22 cellular contexts compared by ENCODE assay signal in the genomic region with DNA sequence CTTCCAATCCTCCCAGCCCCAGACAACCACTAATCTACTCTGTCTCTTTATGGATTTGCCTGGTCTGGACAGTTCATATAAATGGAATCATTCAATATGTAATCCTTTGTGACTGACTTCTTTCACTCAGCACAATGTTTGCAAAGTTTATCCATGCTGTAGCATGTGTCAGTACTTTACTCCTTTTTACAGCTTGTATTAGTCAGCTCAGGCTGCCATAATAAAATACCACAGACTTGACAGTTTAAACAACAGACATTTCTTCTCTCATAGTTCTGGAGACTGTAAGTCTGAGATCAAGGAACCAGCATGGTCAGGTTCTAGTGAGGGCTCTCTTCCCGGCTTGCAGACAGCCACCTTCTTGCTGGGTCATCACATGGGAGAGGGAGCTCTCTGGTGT. TPM values are rescaled to one million over a fixed set of nuclear protein-coding genes. Genes with fewer than 3 reads are reported as not detected.
A peak's percentile ranks its signal among the peaks of the same experiment; 100 is the strongest.
DNase-seq lines count a peak whose midpoint lies in the region; ATAC-seq, FAIRE-seq and TF ChIP-seq lines count a peak whose summit lies in the region.
"Had no signal": no experiment of that assay in that cellular context is flagged by ENCODE, and none has a peak within 500 bp of the region (broad histone marks: within the 10 kb centered on the region; RNA-seq: fewer than 3 reads in every experiment).

No MANE protein-coding gene starts in this region.

- DNase-seq in left ventricle myocardium inferior (no peak), heart left ventricle (no peak), astrocyte (ENCODE audit: low read depth) (no peak), iris pigment epithelial cell (ENCODE audit: low read depth) (peak; percentile 74), small intestine (peak; percentile 7), NCI-H1694 (lab: John Stamatoyannopoulos, UW) (no peak)
- DNase-seq: activated CD8-positive, alpha-beta memory T cell treated with anti-CD3 and anti-CD28 coated beads, Interleukin-2, amount 10 ng/mL, durations not matched to agents 7 days and 5 days; activated naive CD8-positive, alpha-beta T cell treated with anti-CD3 and anti-CD28 coated beads, Interleukin-2, amount 10 ng/mL, durations not matched to agents 7 days and 5 days; BE2C; caudate nucleus; GF-D8; hypothalamus; midbrain; NCI-H187; stimulated activated CD4-positive, alpha-beta T cell treated with anti-CD3 and anti-CD28 coated beads, Interleukin-15, amount 100 ng/mL, for 24 hours; stimulated activated naive CD4-positive, alpha-beta T cell treated with Interleukin-2 at 50 U/mL for 16 hours; T-helper 9 cell; transverse colon had no signal

- H3K4me3 ChIP-seq in left ventricle myocardium inferior (no peak overlapping the region), heart left ventricle (no peak overlapping the region), astrocyte (ENCODE audit: insufficient read depth, low read depth, low read length) (no peak overlapping the region), small intestine (ENCODE audit: low read depth in 1 of 2, low read length in 2 of 2) (no peak overlapping the region)
- H3K4me3 ChIP-seq: transverse colon had no signal

- no peaks in the 10 kb centered on the region for H3K79me2 ChIP-seq in astrocyte (ENCODE audit: insufficient read depth, low read length)

- H3K4me1 ChIP-seq in left ventricle myocardium inferior (peaks cover 41% of the 10 kb centered on the region), heart left ventricle (peaks cover 0 to 25% (median 10%) of the 10 kb centered on the region in 12 donors), astrocyte (ENCODE audit: insufficient read depth, low read length) (no peaks in the 10 kb centered on the region), small intestine (ENCODE audit: control insufficient read depth in 2 of 2, insufficient read depth in 1 of 2, low read depth in 1 of 2, low read length in 1 of 2) (no peaks in the 10 kb centered on the region)
- H3K4me1 ChIP-seq: BE2C had no signal

- no peak overlapping the region for H3K9ac ChIP-seq in astrocyte (ENCODE audit: low read length)

- H3K4me2 ChIP-seq in astrocyte (ENCODE audit: low read length) = no peak overlapping the region

- WGBS in heart left ventricle, 4 donors = 67 to 90% (median 82%) methylated on average over 1 of the region's 1 CpG
- WGBS in small intestine, 3 donors = 87 to 88% (median 88%) methylated on average over 1 of the region's 1 CpG

- intact Hi-C loops in left ventricle myocardium inferior (cut with micrococcal nuclease) (no loop called here), heart left ventricle (cut with DNase I) (loop anchor here in 2 of 10 donors (5.0 kb wide), 2 partner anchors 34 to 39 kb away; a partner anchor contains a TSS)

- H3K27me3 ChIP-seq in left ventricle myocardium inferior (ENCODE audit: low read depth) = no peaks in the 10 kb centered on the region
- H3K27me3 ChIP-seq in heart left ventricle = no peaks in the 10 kb centered on the region
- H3K27me3 ChIP-seq in astrocyte (ENCODE audit: insufficient read depth, low read length) = no peaks in the 10 kb centered on the region
- H3K27me3 ChIP-seq in small intestine (ENCODE audit: control insufficient read depth in 2 of 2, insufficient read depth in 2 of 2, low read length in 2 of 2) = no peaks in the 10 kb centered on the region
- H3K27me3 ChIP-seq: BE2C, transverse colon had no signal

- peaks cover 11% of the 10 kb centered on the region for H3K4me1 Mint-ChIP-seq in astrocyte (ENCODE audit: low read depth, unreplicated experiment)
- H3K4me1 Mint-ChIP-seq: activated CD8-positive, alpha-beta memory T cell treated with anti-CD3 and anti-CD28 coated beads, Interleukin-2, amount 10 ng/mL, durations not matched to agents 7 days and 5 days; activated naive CD8-positive, alpha-beta T cell treated with anti-CD3 and anti-CD28 coated beads, Interleukin-2, amount 10 ng/mL, durations not matched to agents 7 days and 5 days; activated T-helper 17 cell treated with anti-CD3 and anti-CD28 coated beads, Interleukin-2, amount 50 U/mL, for 72 hours had no signal

- H3K36me3 Mint-ChIP-seq in astrocyte (ENCODE audit: low read depth, unreplicated experiment) = no peaks in the 10 kb centered on the region
- H3K36me3 Mint-ChIP-seq: activated CD8-positive, alpha-beta memory T cell treated with anti-CD3 and anti-CD28 coated beads, Interleukin-2, amount 10 ng/mL, durations not matched to agents 7 days and 5 days; activated naive CD8-positive, alpha-beta T cell treated with anti-CD3 and anti-CD28 coated beads, Interleukin-2, amount 10 ng/mL, durations not matched to agents 7 days and 5 days had no signal

- peak overlapping the region; percentile 83 for H3K27ac ChIP-seq in left ventricle myocardium inferior (replicated peaks)
- peak overlapping the region in 2 of 12 donors; percentile 11 to 14 for H3K27ac ChIP-seq in heart left ventricle
- no peak overlapping the region for H3K27ac ChIP-seq in astrocyte (ENCODE audit: low read depth, low read length)
- H3K27ac ChIP-seq in small intestine (ENCODE audit: low read depth in 1 of 2, low read length in 1 of 2) = no peak overlapping the region
- H3K27ac ChIP-seq: transverse colon had no signal

- no peak overlapping the region for H2AFZ ChIP-seq in astrocyte (ENCODE audit: low read depth, low read length)

- no peak for TF ChIP-seq POLR2A in heart left ventricle (IDR thresholded peaks at IDR 0.05)

- no peaks in the 10 kb centered on the region for H3K27me3 Mint-ChIP-seq in astrocyte (ENCODE audit: low read depth, unreplicated experiment)
- H3K27me3 Mint-ChIP-seq: activated T-helper 17 cell treated with anti-CD3 and anti-CD28 coated beads, Interleukin-2, amount 50 U/mL, for 72 hours had no signal

- no peaks in the 10 kb centered on the region for H4K20me1 ChIP-seq in astrocyte (ENCODE audit: insufficient read depth, low read length)

- peak overlapping the region; percentile 47 for H3K27ac Mint-ChIP-seq in astrocyte (ENCODE audit: unreplicated experiment)
- H3K27ac Mint-ChIP-seq: activated CD8-positive, alpha-beta memory T cell treated with anti-CD3 and anti-CD28 coated beads, Interleukin-2, amount 10 ng/mL, durations not matched to agents 7 days and 5 days; activated naive CD8-positive, alpha-beta T cell treated with anti-CD3 and anti-CD28 coated beads, Interleukin-2, amount 10 ng/mL, durations not matched to agents 7 days and 5 days; activated T-helper 17 cell treated with anti-CD3 and anti-CD28 coated beads, Interleukin-2, amount 50 U/mL, for 72 hours had no signal

- peaks cover 3% of the 10 kb centered on the region for H3K9me3 Mint-ChIP-seq in astrocyte (ENCODE audit: unreplicated experiment)
- H3K9me3 Mint-ChIP-seq: activated naive CD8-positive, alpha-beta T cell treated with anti-CD3 and anti-CD28 coated beads, Interleukin-2, amount 10 ng/mL, durations not matched to agents 7 days and 5 days; activated T-helper 17 cell treated with anti-CD3 and anti-CD28 coated beads, Interleukin-2, amount 50 U/mL, for 72 hours had no signal

- no peaks in the 10 kb centered on the region for H3K36me3 ChIP-seq in left ventricle myocardium inferior
- H3K36me3 ChIP-seq in heart left ventricle = no peaks in the 10 kb centered on the region
- no peaks in the 10 kb centered on the region for H3K36me3 ChIP-seq in astrocyte (ENCODE audit: insufficient read depth, low read length)
- H3K36me3 ChIP-seq in small intestine (ENCODE audit: control insufficient read depth in 2 of 2, insufficient read depth in 2 of 2, low read length in 2 of 2) = no peaks in the 10 kb centered on the region
- H3K36me3 ChIP-seq: BE2C, transverse colon had no signal

- TF ChIP-seq CTCF in left ventricle myocardium inferior (IDR thresholded peaks at IDR 0.05; ENCODE audit: borderline replicate concordance) (no peak), heart left ventricle (IDR thresholded peaks at IDR 0.05) (no peak), astrocyte (IDR thresholded peaks at IDR 0.05; ENCODE audit: insufficient read depth, low read depth, low read length) (no peak)

- no peaks in the 10 kb centered on the region for H3K9me3 ChIP-seq in left ventricle myocardium inferior (replicated peaks)
- H3K9me3 ChIP-seq in heart left ventricle = no peaks in the 10 kb centered on the region
- no peaks in the 10 kb centered on the region for H3K9me3 ChIP-seq in astrocyte (ENCODE audit: insufficient read depth, low read depth, low read length)
- no peaks in the 10 kb centered on the region for H3K9me3 ChIP-seq in small intestine (ENCODE audit: control insufficient read depth, low read depth)
- H3K9me3 ChIP-seq: BE2C, transverse colon had no signal

- H3K4me3 Mint-ChIP-seq in astrocyte (ENCODE audit: unreplicated experiment) = no peak overlapping the region
- H3K4me3 Mint-ChIP-seq: activated CD8-positive, alpha-beta memory T cell treated with anti-CD3 and anti-CD28 coated beads, Interleukin-2, amount 10 ng/mL, durations not matched to agents 7 days and 5 days; activated naive CD8-positive, alpha-beta T cell treated with anti-CD3 and anti-CD28 coated beads, Interleukin-2, amount 10 ng/mL, durations not matched to agents 7 days and 5 days; activated T-helper 17 cell treated with anti-CD3 and anti-CD28 coated beads, Interleukin-2, amount 50 U/mL, for 72 hours had no signal

- FAIRE-seq in astrocyte (lab: Jason Lieb, UNC) (no peak), small intestine (lab: Jason Lieb, UNC) (no peak)
- FAIRE-seq: D721Med had no signal

- ATAC-seq in heart left ventricle (no peak), HG03159 (IDR thresholded peaks at IDR 0.05; ENCODE audit: unreplicated experiment) (no peak), GM18909 (IDR thresholded peaks at IDR 0.05; ENCODE audit: poor library complexity, unreplicated experiment) (no peak)
- ATAC-seq: activated CD8-positive, alpha-beta memory T cell treated with anti-CD3 and anti-CD28 coated beads, Interleukin-2, amount 10 ng/mL, durations not matched to agents 7 days and 5 days; activated T-helper 17 cell treated with anti-CD3 and anti-CD28 coated beads, Interleukin-2, amount 50 U/mL, for 72 hours had no signal

RNA-seq across cellular contexts. Expression of a gene that starts 41.3 kb away (rescaled TPM):
- 82.3 TPM for total RNA-seq in left ventricle myocardium inferior
- total RNA-seq in heart left ventricle = 100 to 1,000 TPM in 1 of 9 donors, 10 to 100 TPM in 8; 54.7 to 104 (median 77.9) TPM
- polyA plus RNA-seq in heart left ventricle = 10 to 100 TPM; 43.0 to 97.5 TPM
- total RNA-seq in astrocyte = 9.3 TPM in 2 replicates
- polyA plus RNA-seq in small intestine = 10 to 100 TPM in 1 of 3 donors, 1 to 10 TPM in 1, under 1 TPM in 1; 0.22 to 17.0 (median 1.4) TPM
- total RNA-seq: activated CD8-positive, alpha-beta memory T cell treated with anti-CD3 and anti-CD28 coated beads, Interleukin-2, amount 10 ng/mL, durations not matched to agents 7 days and 5 days; activated T-helper 17 cell treated with anti-CD3 and anti-CD28 coated beads, Interleukin-2, amount 50 U/mL, for 72 hours had no signal

Comparison
In these comparisons a context has a peak if more than half of its experiments do, and no peak if none do; other contexts are left out.
1. DNase-seq: peak in iris pigment epithelial cell (single experiment) and small intestine (single experiment); none in left ventricle myocardium inferior (single experiment), heart left ventricle (0 of 5), astrocyte (single experiment) and NCI-H1694 (single experiment).